ENCODE assay signal across 8 cellular contexts in the genomic region with DNA sequence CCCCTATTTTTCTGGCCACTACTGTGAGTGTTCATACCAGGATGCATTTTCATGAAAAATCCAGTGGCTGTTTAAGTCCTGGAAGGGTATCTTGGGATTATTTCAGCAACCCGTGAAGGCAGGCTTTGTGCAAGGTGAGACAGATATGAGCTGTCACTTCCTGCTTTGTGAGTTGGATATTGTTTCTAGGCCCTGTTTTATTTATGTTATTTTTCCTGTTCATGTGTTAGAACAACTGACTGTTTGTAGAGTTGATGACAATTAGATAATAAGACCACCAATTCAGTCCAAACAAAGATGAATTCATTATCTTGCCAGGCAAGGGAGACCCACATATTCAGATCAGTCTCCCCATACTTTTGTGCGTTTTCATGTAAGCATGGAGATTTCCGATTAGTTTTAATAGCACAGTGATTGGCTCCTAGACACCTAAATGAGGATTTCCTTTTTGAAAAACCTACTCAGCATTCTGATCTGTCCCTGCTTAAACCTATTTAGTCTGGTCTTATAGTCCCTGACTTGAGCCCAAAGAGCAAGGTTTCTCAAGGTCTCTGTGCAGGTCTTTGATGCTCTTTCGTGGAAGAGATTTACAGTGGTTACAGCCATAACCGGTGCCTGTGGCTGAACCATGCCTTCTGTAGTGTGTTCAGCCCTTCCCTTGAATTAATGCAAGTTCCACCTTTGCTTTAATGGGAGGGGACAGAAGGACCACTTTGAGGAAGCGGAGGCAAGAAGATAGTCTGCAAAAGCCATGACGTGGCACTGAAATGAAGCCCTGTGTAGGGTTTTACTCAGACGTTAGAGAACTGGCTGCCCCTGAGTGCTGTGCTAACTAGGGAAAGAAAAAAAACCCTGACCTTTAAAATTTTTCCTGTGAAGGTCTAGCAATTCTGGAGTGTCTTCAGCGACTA. TPM values are rescaled to one million over a fixed set of nuclear protein-coding genes. Genes with fewer than 3 reads are reported as not detected.
DNase-seq lines count a peak whose midpoint lies in the region; ATAC-seq and TF ChIP-seq lines count a peak whose summit lies in the region.

No MANE protein-coding gene starts in this region.

- ATAC-seq in HG03095 (IDR thresholded peaks at IDR 0.05; ENCODE audit: unreplicated experiment) (peak; percentile 39), HG03175 (IDR thresholded peaks at IDR 0.05; ENCODE audit: unreplicated experiment) (no peak), HG02973 (IDR thresholded peaks at IDR 0.05; ENCODE audit: unreplicated experiment) (no peak), GM21515 (IDR thresholded peaks at IDR 0.05; ENCODE audit: unreplicated experiment) (no peak)
- ATAC-seq in activated T-cell treated with anti-CD3 and anti-CD28 coated beads, Interleukin-2, amount 50 U/mL, for 4 hours: peak; percentile 33 to 44

- H3K27me3 ChIP-seq in DOHH2 (ENCODE audit: control insufficient read depth, low read length) (no peaks in the 10 kb centered on the region), skeletal muscle tissue (ENCODE audit: control insufficient read depth in 3 of 3, insufficient read depth in 3 of 3, low read length in 3 of 3) (no peaks in the 10 kb centered on the region)

- peaks cover 85% of the 10 kb centered on the region for H3K4me1 Mint-ChIP-seq in activated T-cell treated with anti-CD3 and anti-CD28 coated beads, Interleukin-2, amount 50 U/mL, for 4 hours (ENCODE audit: low read depth)

- peak overlapping the region; percentile 65 to 89 (median 86) for H3K9ac ChIP-seq in skeletal muscle tissue (ENCODE audit: low read depth in 1 of 3, low read length in 3 of 3)

- no peaks in the 10 kb centered on the region for H4K20me1 ChIP-seq in DOHH2 (ENCODE audit: control insufficient read depth, insufficient read depth, low read depth, low read length)

- H3K4me1 ChIP-seq in DOHH2 (ENCODE audit: control insufficient read depth, low read length) (peaks cover 32% of the 10 kb centered on the region), skeletal muscle tissue (ENCODE audit: control insufficient read depth in 3 of 3, insufficient read depth in 3 of 3, low read length in 3 of 3) (peaks cover 50 to 62% (median 59%) of the 10 kb centered on the region in 3 donors)

- H3K36me3 ChIP-seq in DOHH2 (ENCODE audit: control insufficient read depth, low read length) (peaks cover 10% of the 10 kb centered on the region), skeletal muscle tissue (ENCODE audit: control insufficient read depth in 3 of 3, insufficient read depth in 3 of 3, low read length in 3 of 3) (peaks cover 9 to 21% (median 11%) of the 10 kb centered on the region in 3 donors)

- no peaks in the 10 kb centered on the region for H3K9me3 Mint-ChIP-seq in activated T-cell treated with anti-CD3 and anti-CD28 coated beads, Interleukin-2, amount 50 U/mL, for 4 hours

- H3K4me3 ChIP-seq in DOHH2 (ENCODE audit: low read length): peak overlapping the region; percentile 52
- peak overlapping the region in 2 of 3 donors; percentile 15 to 26 for H3K4me3 ChIP-seq in skeletal muscle tissue (ENCODE audit: low read length in 3 of 3)

- peak overlapping the region; percentile 17; the same call in 1 of the 2 replicates for H3K27ac ChIP-seq in DOHH2 (ENCODE audit: low read depth, low read length)
- peak overlapping the region; percentile 97 for H3K27ac ChIP-seq in skeletal muscle tissue (ENCODE audit: low read depth, low read length)

- H3F3A ChIP-seq in DOHH2 (ENCODE audit: control insufficient read depth, insufficient read depth): no peaks in the 10 kb centered on the region

- H3K9me2 ChIP-seq in DOHH2 (replicated peaks; ENCODE audit: control insufficient read depth, low read length): no peaks in the 10 kb centered on the region

- H3K27me3 Mint-ChIP-seq in activated T-cell treated with anti-CD3 and anti-CD28 coated beads, Interleukin-2, amount 50 U/mL, for 4 hours (ENCODE audit: low read depth): no peaks in the 10 kb centered on the region

- peak; percentile 36 for DNase-seq in activated T-cell treated with anti-CD3 and anti-CD28 coated beads, Interleukin-2, amount 50 U/mL, for 4 hours
- peak; percentile 34 for DNase-seq in germinal center (ENCODE audit: low spot score)

- no peaks in the 10 kb centered on the region for H3K79me2 ChIP-seq in DOHH2 (ENCODE audit: control insufficient read depth, low read length)

- H3K4me2 ChIP-seq in DOHH2 (ENCODE audit: low read length): peak overlapping the region; percentile 70

- TF ChIP-seq CTCF in DOHH2 (IDR thresholded peaks at IDR 0.05; ENCODE audit: low read depth, low read length, poor library complexity, severe bottlenecking): no peak

- H3K36me3 Mint-ChIP-seq in activated T-cell treated with anti-CD3 and anti-CD28 coated beads, Interleukin-2, amount 50 U/mL, for 4 hours (ENCODE audit: insufficient read depth): peaks cover 29% of the 10 kb centered on the region

- no peaks in the 10 kb centered on the region for H3K9me3 ChIP-seq in DOHH2 (ENCODE audit: control insufficient read depth, insufficient read depth, low read length)
- no peaks in the 10 kb centered on the region for H3K9me3 ChIP-seq in skeletal muscle tissue (ENCODE audit: control insufficient read depth in 3 of 3, low read length in 3 of 3)

- peak overlapping the region; percentile 79 for H3K4me3 Mint-ChIP-seq in activated T-cell treated with anti-CD3 and anti-CD28 coated beads, Interleukin-2, amount 50 U/mL, for 4 hours

RNA-seq across cellular contexts. Expression of a gene that starts 42.8 kb away (rescaled TPM):
- total RNA-seq in activated T-cell treated with anti-CD3 and anti-CD28 coated beads, Interleukin-2, amount 50 U/mL, for 4 hours: 10 to 100 TPM; 15.4 to 22.5 (median 21.0) TPM
- 29.7 TPM for total RNA-seq in skeletal muscle tissue

Comparison
In these comparisons a context has a peak if more than half of its experiments do, and no peak if none do; other contexts are left out.
1. ATAC-seq: peak in HG03095 (single experiment) and activated T-cell treated with anti-CD3 and anti-CD28 coated beads, Interleukin-2, amount 50 U/mL, for 4 hours (2 of 2); none in HG03175 (single experiment), HG02973 (single experiment) and GM21515 (single experiment).